18 cellular contexts compared by ENCODE assay signal in the genomic region with DNA sequence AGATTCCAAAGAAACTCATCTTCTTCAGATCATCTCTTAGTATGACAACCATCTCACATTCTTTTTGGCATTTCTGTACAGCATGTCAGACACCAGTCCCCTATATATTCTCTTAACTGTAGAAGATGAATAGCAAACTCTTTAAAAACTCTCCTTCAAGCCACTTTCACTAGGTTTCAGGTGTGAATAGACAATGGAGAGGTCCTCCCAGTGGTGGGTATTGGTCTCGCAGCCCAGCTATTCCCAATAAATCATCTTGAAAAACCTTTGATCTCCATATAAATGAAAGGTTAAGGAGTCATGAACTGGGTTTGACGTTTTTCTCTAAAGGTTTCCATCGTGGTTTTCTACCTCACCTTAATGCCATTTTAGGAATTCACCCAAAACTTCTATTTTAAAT.
DNase-seq lines count a peak whose midpoint lies in the region; ATAC-seq and TF ChIP-seq lines count a peak whose summit lies in the region.
"Had no signal": no experiment of that assay in that cellular context is flagged by ENCODE, and none has a peak within 500 bp of the region (broad histone marks: within the 10 kb centered on the region; RNA-seq: fewer than 3 reads in every experiment).

No MANE protein-coding gene starts in this region.

- no peak overlapping the region for H3K27ac Mint-ChIP-seq in activated naive CD4-positive, alpha-beta T cell treated with anti-CD3 and anti-CD28 coated beads, Interleukin-2, amount 10 ng/mL, durations not matched to agents 7 days and 5 days

- no peaks in the 10 kb centered on the region for H3K36me3 Mint-ChIP-seq in activated naive CD4-positive, alpha-beta T cell treated with anti-CD3 and anti-CD28 coated beads, Interleukin-2, amount 10 ng/mL, durations not matched to agents 7 days and 5 days

- no peaks in the 10 kb centered on the region for H3K9me3 Mint-ChIP-seq in activated naive CD4-positive, alpha-beta T cell treated with anti-CD3 and anti-CD28 coated beads, Interleukin-2, amount 10 ng/mL, durations not matched to agents 7 days and 5 days

- no peak for ATAC-seq in HG03045 (IDR thresholded peaks at IDR 0.05; ENCODE audit: unreplicated experiment)
- ATAC-seq in HG03442 (IDR thresholded peaks at IDR 0.05; ENCODE audit: unreplicated experiment): no peak
- ATAC-seq: pancreas had no signal

- H3K4me3 ChIP-seq in choroid plexus epithelial cell (ENCODE audit: low read depth, low read length): no peak overlapping the region
- H3K4me3 ChIP-seq: pancreas, stomach, uterus had no signal

- CTCF ChIA-PET in activated naive CD4-positive, alpha-beta T cell treated with anti-CD3 and anti-CD28 coated beads, Interleukin-2, amount 10 ng/mL, durations not matched to agents 7 days and 5 days (lab: Charles Lee): no interaction called here

- no peaks in the 10 kb centered on the region for H3K27me3 Mint-ChIP-seq in activated naive CD4-positive, alpha-beta T cell treated with anti-CD3 and anti-CD28 coated beads, Interleukin-2, amount 10 ng/mL, durations not matched to agents 7 days and 5 days

- DNase-seq in HT-29 (ENCODE audit: low spot score) (peak; percentile 41), choroid plexus epithelial cell (ENCODE audit: low read depth) (peak; percentile 26), lung microvascular endothelial cell (ENCODE audit: low read depth in 2 of 2) (peak; percentile 26 to 50), NCI-H2227 (lab: John Stamatoyannopoulos, UW; ENCODE audit: unreplicated experiment) (no peak)
- DNase-seq in activated naive CD4-positive, alpha-beta T cell treated with anti-CD3 and anti-CD28 coated beads, Interleukin-2, amount 10 ng/mL, durations not matched to agents 7 days and 5 days: no peak
- DNase-seq: activated naive CD4-positive, alpha-beta T cell; DMS79 treated with DMSO at 0.1 percent for 48 hours; kidney; NCI-H187 treated with DMSO at 0.1 percent for 48 hours; NCI-H524 treated with DMSO at 0.1 percent for 48 hours; pancreas; stomach; SW 1271; uterus; WERI-Rb-1 had no signal

- no peak overlapping the region for H3K27ac ChIP-seq in C4-2B
- H3K27ac ChIP-seq: pancreas, stomach, WERI-Rb-1 had no signal

- no peaks in the 10 kb centered on the region for H3K4me1 Mint-ChIP-seq in activated naive CD4-positive, alpha-beta T cell treated with anti-CD3 and anti-CD28 coated beads, Interleukin-2, amount 10 ng/mL, durations not matched to agents 7 days and 5 days

- no peak overlapping the region for H3K4me3 Mint-ChIP-seq in activated naive CD4-positive, alpha-beta T cell treated with anti-CD3 and anti-CD28 coated beads, Interleukin-2, amount 10 ng/mL, durations not matched to agents 7 days and 5 days

- TF ChIP-seq CTCF in C4-2B (conservative IDR thresholded peaks at IDR 0.05) (peak; percentile 23), choroid plexus epithelial cell (conservative IDR thresholded peaks at IDR 0.05; ENCODE audit: low read depth, low read length) (peak; percentile 44)

Comparison
In these comparisons a context has a peak if more than half of its experiments do, and no peak if none do; other contexts are left out.
1. DNase-seq: peak in HT-29 (single experiment), choroid plexus epithelial cell (single experiment) and lung microvascular endothelial cell (2 of 2); none in NCI-H2227 (single experiment) and activated naive CD4-positive, alpha-beta T cell treated with anti-CD3 and anti-CD28 coated beads, Interleukin-2, amount 10 ng/mL, durations not matched to agents 7 days and 5 days (single experiment).